ENCODE assay signal across 9 cellular contexts in genomic region chr11:18012314-18012905, GRCh38.
DNase-seq lines count a peak whose midpoint lies in the region; ATAC-seq, FAIRE-seq and TF ChIP-seq lines count a peak whose summit lies in the region.
"Had no signal": no experiment of that assay in that cellular context is flagged by ENCODE, and none has a peak within 500 bp of the region (broad histone marks: within the 10 kb centered on the region; RNA-seq: fewer than 3 reads in every experiment).

No MANE protein-coding gene starts in this region.

- H3K9me3 Mint-ChIP-seq in central memory CD8-positive, alpha-beta T cell, result no peaks in the 10 kb centered on the region

- peak overlapping the region; percentile 93 for H3K4me3 Mint-ChIP-seq in central memory CD8-positive, alpha-beta T cell

- POLR2A ChIA-PET in RWPE1 (lab: Yijun Ruan, JAX; ENCODE audit: low non-redundant PET), result interaction anchor here (0.5 kb wide), 1 partner anchor 1277 kb away, joined by 3 read pairs; no protein-coding TSS in a partner anchor

- peak; percentile 8 for DNase-seq in NCI-H510A treated with DMSO at 0.1 percent for 48 hours (lab: John Stamatoyannopoulos, UW)
- DNase-seq in NCI-H510A (lab: John Stamatoyannopoulos, UW), result no peak
- DNase-seq in RWPE1 (ENCODE audit: low spot score), result peak; percentile 18
- peak; percentile 19 to 32 for DNase-seq in central memory CD8-positive, alpha-beta T cell (ENCODE audit: low spot score in 2 of 2)
- peak; percentile 41 for DNase-seq in kidney tubule cell (ENCODE audit: low spot score)
- peak; percentile 23 to 26 for DNase-seq in stimulated activated CD4-positive, alpha-beta T cell treated with anti-CD3 and anti-CD28 coated beads, Interleukin-2, amount 100 ng/mL, for 24 hours
- no peak for DNase-seq in GM19239 (ENCODE audit: insufficient read length, low spot score)

- peak overlapping the region; percentile 73 for H3K27ac ChIP-seq in RWPE1

- peaks cover 29% of the 10 kb centered on the region for H3K36me3 Mint-ChIP-seq in central memory CD8-positive, alpha-beta T cell (ENCODE audit: insufficient read depth)

- TF ChIP-seq CTCF in RWPE1 (conservative IDR thresholded peaks at IDR 0.05; ENCODE audit: low read depth), result no peak

- CTCF ChIA-PET in RWPE1 (lab: Yijun Ruan, JAX), result interaction anchor here (0.6 to 1.0 kb wide), 2 partner anchors 10 kb away, joined by 3 read pairs; no protein-coding TSS in a partner anchor

- H3K27ac Mint-ChIP-seq in central memory CD8-positive, alpha-beta T cell (ENCODE audit: low read depth), result peak overlapping the region; percentile 92

- H3K27me3 Mint-ChIP-seq in central memory CD8-positive, alpha-beta T cell, result no peaks in the 10 kb centered on the region

- peaks cover 42% of the 10 kb centered on the region for H3K4me1 Mint-ChIP-seq in central memory CD8-positive, alpha-beta T cell

- ATAC-seq in HG03025 (IDR thresholded peaks at IDR 0.05; ENCODE audit: low FRiP score, unreplicated experiment), result peak; percentile 6
- peak; percentile 0 for ATAC-seq in central memory CD8-positive, alpha-beta T cell (replicated peaks; ENCODE audit: extremely low read depth, poor library complexity, severe bottlenecking)

- no peak for FAIRE-seq in GM19239 (lab: Jason Lieb, UNC)
- FAIRE-seq: G401.6 had no signal

Comparison
In these comparisons a context has a peak if more than half of its experiments do, and no peak if none do; other contexts are left out.
1. DNase-seq: peak in NCI-H510A treated with DMSO at 0.1 percent for 48 hours (single experiment), RWPE1 (single experiment), central memory CD8-positive, alpha-beta T cell (2 of 2), kidney tubule cell (single experiment) and stimulated activated CD4-positive, alpha-beta T cell treated with anti-CD3 and anti-CD28 coated beads, Interleukin-2, amount 100 ng/mL, for 24 hours (2 of 2); none in NCI-H510A (single experiment) and GM19239 (single experiment).